29 cellular contexts compared by ENCODE assay signal in genomic region chr2:36777272-36777671, GRCh38.
DNase-seq lines count a peak whose midpoint lies in the region; ATAC-seq, FAIRE-seq and TF ChIP-seq lines count a peak whose summit lies in the region.
"Had no signal": no experiment of that assay in that cellular context is flagged by ENCODE, and none has a peak within 500 bp of the region (broad histone marks: within the 10 kb centered on the region; RNA-seq: fewer than 3 reads in every experiment).

No MANE protein-coding gene starts in this region.

- no peak overlapping the region for H3K4me3 Mint-ChIP-seq in GM23338
- no peak overlapping the region for H3K4me3 Mint-ChIP-seq in activated naive CD8-positive, alpha-beta T cell treated with anti-CD3 and anti-CD28 coated beads for 36 hours
- H3K4me3 Mint-ChIP-seq: CD14-positive monocyte; CD4-positive, alpha-beta memory T cell; CD4-positive, CD25-positive, alpha-beta regulatory T cell; CD8-positive, alpha-beta memory T cell had no signal

- H3K9me2 ChIP-seq in GM23338 (ENCODE audit: insufficient read depth) = no peaks in the 10 kb centered on the region

- H3K4me1 Mint-ChIP-seq in GM23338 = peaks cover 13% of the 10 kb centered on the region
- H3K4me1 Mint-ChIP-seq in activated naive CD8-positive, alpha-beta T cell treated with anti-CD3 and anti-CD28 coated beads for 36 hours = no peaks in the 10 kb centered on the region
- H3K4me1 Mint-ChIP-seq: CD4-positive, CD25-positive, alpha-beta regulatory T cell; CD8-positive, alpha-beta memory T cell had no signal

- H3K36me3 ChIP-seq in heart left ventricle (no peaks in the 10 kb centered on the region), GM23338 (ENCODE audit: insufficient read depth) (no peaks in the 10 kb centered on the region)
- H3K36me3 ChIP-seq: BE2C, BLaER1 had no signal

- H3K9me3 ChIP-seq in heart left ventricle (no peaks in the 10 kb centered on the region), right cardiac atrium (ENCODE audit: control insufficient read depth, low read length) (no peaks in the 10 kb centered on the region)
- H3K9me3 ChIP-seq: BE2C, BLaER1 had no signal

- H3K27me3 ChIP-seq in heart left ventricle (no peaks in the 10 kb centered on the region), GM23338 (ENCODE audit: insufficient read depth) (no peaks in the 10 kb centered on the region), right cardiac atrium (ENCODE audit: control insufficient read depth, insufficient read depth) (no peaks in the 10 kb centered on the region)
- H3K27me3 ChIP-seq: BE2C, BLaER1 had no signal

- no peaks in the 10 kb centered on the region for H3K79me2 ChIP-seq in GM23338 (replicated peaks; ENCODE audit: insufficient read depth)

- ATAC-seq in heart left ventricle (peak; percentile 61 to 81 (median 72)), Right ventricle myocardium inferior (no peak), GM23338 (no peak), left ventricle myocardium superior (peak; percentile 74), right cardiac atrium (peak in 1 of 2 donors; percentile 65), GM18870 (IDR thresholded peaks at IDR 0.05; ENCODE audit: unreplicated experiment) (no peak)
- ATAC-seq: GM12878 had no signal

- H3K4me3 ChIP-seq in heart left ventricle = no peak overlapping the region
- no peak overlapping the region for H3K4me3 ChIP-seq in GM23338
- no peak overlapping the region for H3K4me3 ChIP-seq in right cardiac atrium (ENCODE audit: low read length)
- H3K4me3 ChIP-seq: BLaER1, GM12878 had no signal

- no peaks in the 10 kb centered on the region for H3K36me3 Mint-ChIP-seq in GM23338 (ENCODE audit: low read depth)
- H3K36me3 Mint-ChIP-seq in activated naive CD8-positive, alpha-beta T cell treated with anti-CD3 and anti-CD28 coated beads for 36 hours = no peaks in the 10 kb centered on the region
- H3K36me3 Mint-ChIP-seq: CD14-positive monocyte; CD4-positive, alpha-beta memory T cell; CD4-positive, CD25-positive, alpha-beta regulatory T cell; CD8-positive, alpha-beta memory T cell had no signal

- intact Hi-C loops in heart left ventricle (cut with DNase I) = loop anchor here in 1 of 10 donors (5.0 kb wide), 1 partner anchor 430 kb away; no protein-coding TSS in a partner anchor
- intact Hi-C loops in Right ventricle myocardium inferior (cut with DNase I) = no loop called here
- intact Hi-C loops in left ventricle myocardium superior (cut with micrococcal nuclease) = no loop called here
- intact Hi-C loops in right cardiac atrium (cut with DNase I) = no loop called here

- H2AFZ ChIP-seq in GM23338 = no peak overlapping the region

- H3K9me3 Mint-ChIP-seq in GM23338 = no peaks in the 10 kb centered on the region
- no peaks in the 10 kb centered on the region for H3K9me3 Mint-ChIP-seq in activated naive CD8-positive, alpha-beta T cell treated with anti-CD3 and anti-CD28 coated beads for 36 hours
- H3K9me3 Mint-ChIP-seq: CD14-positive monocyte; CD4-positive, alpha-beta memory T cell; CD8-positive, alpha-beta memory T cell had no signal

- H3K27ac ChIP-seq in heart left ventricle = no peak overlapping the region
- 0 out of 2 replicates have a peak overlapping the region, but pooled peaks have one; percentile 7 for H3K27ac ChIP-seq in GM23338 (ENCODE audit: low read depth)
- H3K27ac ChIP-seq in right cardiac atrium (ENCODE audit: low read length) = peak overlapping the region; percentile 36
- H3K27ac ChIP-seq: BLaER1 had no signal

- peaks cover 5% of the 10 kb centered on the region for H3K27me3 Mint-ChIP-seq in GM23338 (ENCODE audit: insufficient read depth, low read depth, poor library complexity)
- peaks cover 9% of the 10 kb centered on the region for H3K27me3 Mint-ChIP-seq in activated naive CD8-positive, alpha-beta T cell treated with anti-CD3 and anti-CD28 coated beads for 36 hours

- TF ChIP-seq CTCF in heart left ventricle (IDR thresholded peaks at IDR 0.05) (no peak), GM23338 (conservative IDR thresholded peaks at IDR 0.05; ENCODE audit: low read depth in 2 of 2) (no peak)

- no peak for FAIRE-seq in RCC 7860 (lab: Jason Lieb, UNC)
- FAIRE-seq: A204.1, GM12878, GM12892, GM18507, GM19239 had no signal

- H3F3A ChIP-seq in GM23338 (replicated peaks; ENCODE audit: low read depth) = no peaks in the 10 kb centered on the region; the same call in 1 of the 2 replicates

- no peak for TF ChIP-seq POLR2A in heart left ventricle (IDR thresholded peaks at IDR 0.05)

- H4K20me1 ChIP-seq in GM23338 (replicated peaks; ENCODE audit: insufficient read depth) = no peaks in the 10 kb centered on the region
- H4K20me1 ChIP-seq: BLaER1 had no signal

- H3K4me1 ChIP-seq in heart left ventricle (peaks cover 0 to 9% (median 0%) of the 10 kb centered on the region in 12 donors), GM23338 (ENCODE audit: insufficient read depth) (peaks cover 14% of the 10 kb centered on the region), right cardiac atrium (ENCODE audit: control insufficient read depth, insufficient read depth, low read length) (no peaks in the 10 kb centered on the region)
- H3K4me1 ChIP-seq: BE2C, BLaER1 had no signal

- no peak overlapping the region for H3K4me2 ChIP-seq in GM23338
- H3K4me2 ChIP-seq: BLaER1 had no signal

- DNase-seq in heart left ventricle (peak in 1 of 5 donors; percentile 34), Right ventricle myocardium inferior (ENCODE audit: missing footprints) (no peak), GM23338 (ENCODE audit: low spot score) (no peak), left ventricle myocardium superior (no peak), right cardiac atrium (no peak), RCC 7860 (ENCODE audit: low spot score) (no peak)
- no peak for DNase-seq in activated naive CD8-positive, alpha-beta T cell treated with anti-CD3 and anti-CD28 coated beads for 36 hours
- DNase-seq: 8988T; ACHN; BE2C; C1 segment of cervical spinal cord; CD4-positive, alpha-beta memory T cell; CD4-positive, CD25-positive, alpha-beta regulatory T cell; CD8-positive, alpha-beta memory T cell; COR-L47; DMS 273 treated with DMSO at 0.1 percent for 48 hours; DMS153; DMS79; DND-41; EL; GDM1 had no signal

- H3K27ac Mint-ChIP-seq in GM23338 = no peak overlapping the region
- H3K27ac Mint-ChIP-seq in activated naive CD8-positive, alpha-beta T cell treated with anti-CD3 and anti-CD28 coated beads for 36 hours = no peak overlapping the region
- H3K27ac Mint-ChIP-seq: CD14-positive monocyte; CD4-positive, alpha-beta memory T cell; CD4-positive, CD25-positive, alpha-beta regulatory T cell; CD8-positive, alpha-beta memory T cell had no signal

- WGBS in heart left ventricle, 4 donors = 53 to 63% (median 60%) methylated on average over 2 of the region's 2 CpGs
- WGBS in right cardiac atrium = 63% methylated on average over 2 of the region's 2 CpGs

TF ChIP-seq in GM23338, 12 proteins besides CTCF, POLR2A, EP300 and RAD21 (continues in another document):
- TF ChIP-seq REST (IDR thresholded peaks at IDR 0.05; ENCODE audit: unreplicated experiment) (no peak), EZH2phosphoT487 (IDR thresholded peaks at IDR 0.05; ENCODE audit: unreplicated experiment) (no peak), ZNF114 (CRISPR knock-in tag; IDR thresholded peaks at IDR 0.05) (no peak), POLR2AphosphoS5 (IDR thresholded peaks at IDR 0.05; ENCODE audit: low read depth) (no peak)
- TF ChIP-seq, protein P1, sequence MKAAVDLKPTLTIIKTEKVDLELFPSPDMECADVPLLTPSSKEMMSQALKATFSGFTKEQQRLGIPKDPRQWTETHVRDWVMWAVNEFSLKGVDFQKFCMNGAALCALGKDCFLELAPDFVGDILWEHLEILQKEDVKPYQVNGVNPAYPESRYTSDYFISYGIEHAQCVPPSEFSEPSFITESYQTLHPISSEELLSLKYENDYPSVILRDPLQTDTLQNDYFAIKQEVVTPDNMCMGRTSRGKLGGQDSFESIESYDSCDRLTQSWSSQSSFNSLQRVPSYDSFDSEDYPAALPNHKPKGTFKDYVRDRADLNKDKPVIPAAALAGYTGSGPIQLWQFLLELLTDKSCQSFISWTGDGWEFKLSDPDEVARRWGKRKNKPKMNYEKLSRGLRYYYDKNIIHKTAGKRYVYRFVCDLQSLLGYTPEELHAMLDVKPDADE (IDR thresholded peaks at IDR 0.05) = no peak

Comparison
In these comparisons a context has a peak if more than half of its experiments do, and no peak if none do; other contexts are left out.
1. ATAC-seq: peak in heart left ventricle (4 of 4) and left ventricle myocardium superior (single experiment); none in Right ventricle myocardium inferior (single experiment), GM23338 (single experiment) and GM18870 (single experiment).
2. H3K27ac ChIP-seq: peak in GM23338 (single experiment) and right cardiac atrium (single experiment); none in heart left ventricle (0 of 12).